ENCODE assay signal across 12 cellular contexts in genomic region chr16:73231969-73232554, GRCh38.
A peak's percentile ranks its signal among the peaks of the same experiment; 100 is the strongest.
DNase-seq lines count a peak whose midpoint lies in the region; ATAC-seq and TF ChIP-seq lines count a peak whose summit lies in the region.
"Had no signal": no experiment of that assay in that cellular context is flagged by ENCODE, and none has a peak within 500 bp of the region (broad histone marks: within the 10 kb centered on the region; RNA-seq: fewer than 3 reads in every experiment).

No MANE protein-coding gene starts in this region.

- no peaks in the 10 kb centered on the region for H3K4me1 Mint-ChIP-seq in CD8-positive, alpha-beta memory T cell
- H3K4me1 Mint-ChIP-seq: activated CD4-positive, alpha-beta T cell treated with anti-CD3 and anti-CD28 coated beads, Interleukin-2, amount 10 ng/mL, durations not matched to agents 24 days and 14 days had no signal

- POLR2A ChIA-PET in CD8-positive, alpha-beta memory T cell (lab: Charles Lee), result no interaction called here

- H3K9me3 Mint-ChIP-seq in CD8-positive, alpha-beta memory T cell, result peaks cover 0 to 7% (median 2%) of the 10 kb centered on the region in 5 donors
- H3K9me3 Mint-ChIP-seq: activated CD4-positive, alpha-beta T cell treated with anti-CD3 and anti-CD28 coated beads, Interleukin-2, amount 10 ng/mL, durations not matched to agents 24 days and 14 days had no signal

- H3K27ac ChIP-seq in ACC112 (ENCODE audit: low read depth, low read length) (peak overlapping the region; percentile 4; the same call in 1 of the 2 replicates), esophagus muscularis mucosa (replicated peaks in 1 of 4) (no peak overlapping the region), muscle layer of duodenum (ENCODE audit: low read length) (no peak overlapping the region)
- H3K27ac ChIP-seq in CD8-positive, alpha-beta memory T cell (ENCODE audit: low read depth, low read length), result no peak overlapping the region

- no peaks in the 10 kb centered on the region for H3K36me3 ChIP-seq in ACC112 (ENCODE audit: insufficient read depth, low read length)
- H3K36me3 ChIP-seq in esophagus muscularis mucosa, result no peaks in the 10 kb centered on the region
- no peaks in the 10 kb centered on the region for H3K36me3 ChIP-seq in muscle layer of duodenum (ENCODE audit: control insufficient read depth in 1 of 2, insufficient read depth in 2 of 2, low read length in 2 of 2)
- no peaks in the 10 kb centered on the region for H3K36me3 ChIP-seq in CD8-positive, alpha-beta memory T cell (ENCODE audit: insufficient read depth, low read length)

- peak overlapping the region; percentile 90 for H2AFZ ChIP-seq in ACC112 (ENCODE audit: low read length, unreplicated experiment)

- H3K79me2 ChIP-seq in ACC112 (ENCODE audit: control insufficient read depth, insufficient read depth, low read length, unreplicated experiment), result no peaks in the 10 kb centered on the region

- no peak for TF ChIP-seq CTCF in esophagus muscularis mucosa (IDR thresholded peaks at IDR 0.05)

- H3K4me3 ChIP-seq in ACC112 (ENCODE audit: low read depth, low read length), result peak overlapping the region; percentile 77
- peak overlapping the region in 3 of 4 donors; percentile 14 to 45 (median 18) for H3K4me3 ChIP-seq in esophagus muscularis mucosa
- H3K4me3 ChIP-seq in muscle layer of duodenum (ENCODE audit: low read depth in 1 of 2, low read length in 2 of 2), result peak overlapping the region; percentile 26 to 43
- no peak overlapping the region for H3K4me3 ChIP-seq in CD8-positive, alpha-beta memory T cell (ENCODE audit: low read length)

- H3K27ac Mint-ChIP-seq in CD8-positive, alpha-beta memory T cell, result no peak overlapping the region
- H3K27ac Mint-ChIP-seq: activated CD4-positive, alpha-beta T cell treated with anti-CD3 and anti-CD28 coated beads, Interleukin-2, amount 10 ng/mL, durations not matched to agents 24 days and 14 days had no signal

- 84% methylated on average over 26 of the region's 26 CpGs for WGBS in esophagus muscularis mucosa

- intact Hi-C loops in esophagus muscularis mucosa (cut with DNase I), result no loop called here

- peak; percentile 3 for DNase-seq in NCI-H1105 (lab: John Stamatoyannopoulos, UW)
- DNase-seq in esophagus muscularis mucosa (ENCODE audit: extremely low spot score), result no peak
- no peak for DNase-seq in HK-2 (ENCODE audit: unreplicated experiment)
- DNase-seq in CD8-positive, alpha-beta memory T cell, result no peak
- DNase-seq: activated CD4-positive, alpha-beta T cell treated with anti-CD3 and anti-CD28 coated beads, Interleukin-2, amount 10 ng/mL, durations not matched to agents 24 days and 14 days; foreskin melanocyte; NCI-H1436; NK-92 treated with Interleukin-12 subunit alpha and Interleukin-12 subunit beta, amount 100 ng/mL, for 24 hours had no signal

- H3K4me3 Mint-ChIP-seq in CD8-positive, alpha-beta memory T cell, result peak overlapping the region in 1 of 7 donors; percentile 12
- H3K4me3 Mint-ChIP-seq: activated CD4-positive, alpha-beta T cell treated with anti-CD3 and anti-CD28 coated beads, Interleukin-2, amount 10 ng/mL, durations not matched to agents 24 days and 14 days had no signal

- no peaks in the 10 kb centered on the region for H3K27me3 Mint-ChIP-seq in CD8-positive, alpha-beta memory T cell
- H3K27me3 Mint-ChIP-seq: activated CD4-positive, alpha-beta T cell treated with anti-CD3 and anti-CD28 coated beads, Interleukin-2, amount 10 ng/mL, durations not matched to agents 24 days and 14 days had no signal

- CTCF ChIA-PET in CD8-positive, alpha-beta memory T cell (lab: Charles Lee), result no interaction called here

- no peaks in the 10 kb centered on the region for H3K36me3 Mint-ChIP-seq in CD8-positive, alpha-beta memory T cell

- no peaks in the 10 kb centered on the region for H3K9me3 ChIP-seq in esophagus muscularis mucosa
- no peaks in the 10 kb centered on the region for H3K9me3 ChIP-seq in muscle layer of duodenum (ENCODE audit: control insufficient read depth in 1 of 2, low read length in 2 of 2)
- no peaks in the 10 kb centered on the region for H3K9me3 ChIP-seq in CD8-positive, alpha-beta memory T cell (ENCODE audit: low read length)

- H3K4me1 ChIP-seq in ACC112 (ENCODE audit: control insufficient read depth, insufficient read depth, low read length, unreplicated experiment) (peaks cover 4% of the 10 kb centered on the region), esophagus muscularis mucosa (peaks cover 0 to 18% (median 13%) of the 10 kb centered on the region in 4 donors), muscle layer of duodenum (ENCODE audit: control insufficient read depth in 1 of 2, insufficient read depth in 2 of 2, low read length in 2 of 2) (peaks cover 0 to 10% of the 10 kb centered on the region in 2 donors)
- H3K4me1 ChIP-seq in CD8-positive, alpha-beta memory T cell (ENCODE audit: insufficient read depth, low read length), result no peaks in the 10 kb centered on the region

- H3K27me3 ChIP-seq in ACC112 (ENCODE audit: insufficient read depth, low read length) (no peaks in the 10 kb centered on the region), esophagus muscularis mucosa (peaks cover 0 to 25% (median 0%) of the 10 kb centered on the region in 4 donors), muscle layer of duodenum (ENCODE audit: low read depth, low read length) (no peaks in the 10 kb centered on the region)
- H3K27me3 ChIP-seq in CD8-positive, alpha-beta memory T cell (ENCODE audit: insufficient read depth, low read length, poor library complexity, severe bottlenecking), result no peaks in the 10 kb centered on the region

- ATAC-seq in HG02885 (IDR thresholded peaks at IDR 0.05; ENCODE audit: poor library complexity, unreplicated experiment), result no peak
- ATAC-seq in HG03439 (IDR thresholded peaks at IDR 0.05; ENCODE audit: unreplicated experiment), result no peak

- TF ChIP-seq EP300 in esophagus muscularis mucosa (IDR thresholded peaks at IDR 0.05), result no peak

- no peak for TF ChIP-seq POLR2A in esophagus muscularis mucosa (IDR thresholded peaks at IDR 0.05; ENCODE audit: low read depth)
